In the genomic region with DNA sequence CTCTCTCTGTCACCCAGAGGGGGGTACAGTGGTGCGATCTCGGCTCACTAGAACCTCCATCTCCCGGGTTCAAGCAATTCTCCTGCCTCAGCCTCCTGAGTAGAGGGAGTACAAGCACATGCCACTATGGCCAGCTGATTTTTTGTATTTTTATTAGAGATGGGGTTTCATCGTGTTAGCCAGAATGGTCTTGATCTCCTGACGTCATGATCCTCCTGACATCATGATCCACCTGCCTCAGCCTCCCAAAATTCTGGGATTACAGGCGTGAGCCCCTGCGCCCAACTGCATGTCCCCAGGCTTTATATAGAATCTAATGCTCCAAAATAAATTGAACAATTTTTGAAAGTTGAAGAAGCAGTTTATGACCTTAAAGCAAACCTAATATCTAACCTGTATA, we compare ENCODE assay signal across 40 cellular contexts. TPM values are rescaled to one million over a fixed set of nuclear protein-coding genes. Genes with fewer than 3 reads are reported as not detected.
"Had no signal": no experiment of that assay in that cellular context is flagged by ENCODE, and none has a peak within 500 bp of the region (broad histone marks: within the 10 kb centered on the region; RNA-seq: fewer than 3 reads in every experiment).

No MANE protein-coding gene starts in this region.

- ATAC-seq: activated naive CD4-positive, alpha-beta T cell treated with anti-CD3 and anti-CD28 coated beads, Interleukin-2, amount 50 U/mL, for 72 hours; activated naive CD8-positive, alpha-beta T cell treated with anti-CD3 and anti-CD28 coated beads, Interleukin-2, amount 50 U/mL, for 24 hours; activated T-cell treated with anti-CD3 and anti-CD28 coated beads, Interleukin-2, amount 50 U/mL, for 4 hours; activated T-cell treated with anti-CD3 and anti-CD28 coated beads, Interleukin-2, amount 50 U/mL, for 72 hours; activated T-helper 17 cell treated with anti-CD3 and anti-CD28 coated beads, Interleukin-2, amount 50 U/mL, for 72 hours; body of pancreas had no signal

- H3K36me3 ChIP-seq: adrenal gland, ascending aorta, brain microvascular endothelial cell, breast epithelium, cardiac muscle cell had no signal

- H3K27me3 ChIP-seq: adrenal gland, ascending aorta, body of pancreas, brain microvascular endothelial cell, breast epithelium, cardiac muscle cell had no signal

- H3K9me3 ChIP-seq: adrenal gland, ascending aorta, body of pancreas, breast epithelium had no signal

- FAIRE-seq: astrocyte, bronchial epithelial cell had no signal

- DNase-seq: activated effector memory CD4-positive, alpha-beta T cell treated with anti-CD3 and anti-CD28 coated beads, Interleukin-2, amount 50 U/mL, for 16 hours; activated effector memory CD4-positive, alpha-beta T cell treated with Interleukin-2 at 50 U/mL for 16 hours; activated gamma-delta T cell; activated gamma-delta T cell treated with Interleukin-2 at 50 U/mL for 16 hours; activated naive CD4-positive, alpha-beta T cell; activated naive CD4-positive, alpha-beta T cell treated with anti-CD3 and anti-CD28 coated beads for 36 hours; activated naive CD4-positive, alpha-beta T cell treated with anti-CD3 and anti-CD28 coated beads, Interleukin-2, amount 10 ng/mL, durations not matched to agents 7 days and 5 days; activated naive CD4-positive, alpha-beta T cell treated with anti-CD3 and anti-CD28 coated beads, Interleukin-2, amount 50 U/mL, for 16 hours; activated naive CD4-positive, alpha-beta T cell treated with Interleukin-2 at 50 U/mL for 16 hours; activated naive CD8-positive, alpha-beta T cell treated with anti-CD3 and anti-CD28 coated beads for 36 hours; activated naive CD8-positive, alpha-beta T cell treated with anti-CD3 and anti-CD28 coated beads, Interleukin-2, amount 10 ng/mL, durations not matched to agents 7 days and 5 days; activated naive CD8-positive, alpha-beta T cell treated with anti-CD3 and anti-CD28 coated beads, Interleukin-2, amount 50 U/mL, for 24 hours; activated T-cell treated with anti-CD3 and anti-CD28 coated beads, Interleukin-2, amount 50 U/mL, for 1 hour; activated T-cell treated with anti-CD3 and anti-CD28 coated beads, Interleukin-2, amount 50 U/mL, for 24 hours; activated T-cell treated with anti-CD3 and anti-CD28 coated beads, Interleukin-2, amount 50 U/mL, for 4 hours; activated T-cell treated with anti-CD3 and anti-CD28 coated beads, Interleukin-2, amount 50 U/mL, for 48 hours; activated T-cell treated with anti-CD3 and anti-CD28 coated beads, Interleukin-2, amount 50 U/mL, for 72 hours; adrenal gland; amniotic stem cell; amygdala; anterior cingulate cortex; aorta; body of pancreas; brain microvascular endothelial cell; caudate nucleus; central memory CD4-positive, alpha-beta T cell; cerebellar nuclear complex had no signal

- H3K4me3 ChIP-seq: adrenal gland, ascending aorta, body of pancreas, breast epithelium, cardiac muscle cell had no signal

- H3K27ac ChIP-seq: adrenal gland, ascending aorta, body of pancreas, brain microvascular endothelial cell, breast epithelium, cardiac muscle cell had no signal

- H3K4me1 ChIP-seq: adrenal gland, ascending aorta, body of pancreas, breast epithelium had no signal

RNA-seq across cellular contexts. Expression of gene CRISP2, which starts 7.0 kb away (rescaled TPM):
- total RNA-seq: activated naive CD4-positive, alpha-beta T cell treated with anti-CD3 and anti-CD28 coated beads for 36 hours; activated naive CD4-positive, alpha-beta T cell treated with anti-CD3 and anti-CD28 coated beads, Interleukin-2, amount 50 U/mL, for 72 hours; activated naive CD8-positive, alpha-beta T cell treated with anti-CD3 and anti-CD28 coated beads for 36 hours; activated naive CD8-positive, alpha-beta T cell treated with anti-CD3 and anti-CD28 coated beads, Interleukin-2, amount 10 ng/mL, durations not matched to agents 7 days and 5 days; activated T-cell treated with anti-CD3 and anti-CD28 coated beads, Interleukin-2, amount 50 U/mL, for 4 hours; activated T-cell treated with anti-CD3 and anti-CD28 coated beads, Interleukin-2, amount 50 U/mL, for 72 hours; activated T-helper 1 cell treated with anti-CD3 and anti-CD28 coated beads, Interleukin-12 subunit alpha, Interleukin-12 subunit beta, Interleukin-2, Interleukin-4 antibody, amounts not matched to agents 30 ng/mL and 10 ng/mL and 1 ng/mL, durations not matched to agents 14 hours and 24 hours and 36 hours; activated T-helper 17 cell treated with anti-CD3 and anti-CD28 coated beads, Interleukin-2, amount 50 U/mL, for 72 hours; activated T-helper 2 cell treated with anti-CD3 and anti-CD28 coated beads, Interferon-gamma antibody, Interleukin-2, Interleukin-4, amounts not matched to agents 10 μg/mL and 5 μg/mL and 100 μg/mL, durations not matched to agents 14 hours and 24 hours and 36 hours; adrenal gland; aorta; ascending aorta; astrocyte; body of pancreas; bronchial epithelial cell; cardiac muscle cell; cardiac septum; chondrocyte had no signal
- polyA plus RNA-seq: adipose tissue, adrenal gland, aorta, cardiac muscle cell had no signal

RNA-seq across cellular contexts. Expression of gene CRISP3, which starts 23.8 kb away (rescaled TPM):
- total RNA-seq: activated naive CD4-positive, alpha-beta T cell treated with anti-CD3 and anti-CD28 coated beads for 36 hours; activated naive CD4-positive, alpha-beta T cell treated with anti-CD3 and anti-CD28 coated beads, Interleukin-2, amount 50 U/mL, for 72 hours; activated naive CD8-positive, alpha-beta T cell treated with anti-CD3 and anti-CD28 coated beads for 36 hours; activated naive CD8-positive, alpha-beta T cell treated with anti-CD3 and anti-CD28 coated beads, Interleukin-2, amount 10 ng/mL, durations not matched to agents 7 days and 5 days; activated T-cell treated with anti-CD3 and anti-CD28 coated beads, Interleukin-2, amount 50 U/mL, for 4 hours; activated T-cell treated with anti-CD3 and anti-CD28 coated beads, Interleukin-2, amount 50 U/mL, for 72 hours; activated T-helper 1 cell treated with anti-CD3 and anti-CD28 coated beads, Interleukin-12 subunit alpha, Interleukin-12 subunit beta, Interleukin-2, Interleukin-4 antibody, amounts not matched to agents 30 ng/mL and 10 ng/mL and 1 ng/mL, durations not matched to agents 14 hours and 24 hours and 36 hours; activated T-helper 17 cell treated with anti-CD3 and anti-CD28 coated beads, Interleukin-2, amount 50 U/mL, for 72 hours; activated T-helper 2 cell treated with anti-CD3 and anti-CD28 coated beads, Interferon-gamma antibody, Interleukin-2, Interleukin-4, amounts not matched to agents 10 μg/mL and 5 μg/mL and 100 μg/mL, durations not matched to agents 14 hours and 24 hours and 36 hours; adrenal gland; aorta; ascending aorta; astrocyte; cardiac muscle cell; cerebellum; chondrocyte had no signal
- polyA plus RNA-seq: cardiac muscle cell had no signal
